ENCODE assay signal across 15 cellular contexts in genomic region chr6:156960525-156960924, GRCh38.
DNase-seq lines count a peak whose midpoint lies in the region; ATAC-seq and TF ChIP-seq lines count a peak whose summit lies in the region.
"Had no signal": no experiment of that assay in that cellular context is flagged by ENCODE, and none has a peak within 500 bp of the region (broad histone marks: within the 10 kb centered on the region; RNA-seq: fewer than 3 reads in every experiment).

No MANE protein-coding gene starts in this region.

- no peak overlapping the region for H3T11ph ChIP-seq in H9 (ENCODE audit: low read length)

- no peak overlapping the region for H4K8ac ChIP-seq in H9 (replicated peaks; ENCODE audit: insufficient read length, low read depth, low read length)

- H3K27ac ChIP-seq in H9 (ENCODE audit: insufficient read length, low read depth, low read length) = no peak overlapping the region
- H3K27ac ChIP-seq: 22Rv1, A549, C4-2B, GM23248 had no signal

- POLR2A ChIA-PET in activated CD4-positive, alpha-beta T cell treated with anti-CD3 and anti-CD28 coated beads for 36 hours (lab: Charles Lee) = no interaction called here
- POLR2A ChIA-PET in activated CD4-positive, alpha-beta T cell treated with anti-CD3 and anti-CD28 coated beads, Interleukin-2, amount 10 ng/mL, durations not matched to agents 7 days and 5 days (lab: Charles Lee) = no interaction called here

- no peaks in the 10 kb centered on the region for H3K27me3 Mint-ChIP-seq in activated CD4-positive, alpha-beta T cell treated with anti-CD3 and anti-CD28 coated beads for 36 hours
- no peaks in the 10 kb centered on the region for H3K27me3 Mint-ChIP-seq in activated CD4-positive, alpha-beta T cell treated with anti-CD3 and anti-CD28 coated beads, Interleukin-2, amount 10 ng/mL, durations not matched to agents 7 days and 5 days
- H3K27me3 Mint-ChIP-seq in activated T-helper 17 cell treated with anti-CD3 and anti-CD28 coated beads, Interleukin-2, amount 50 U/mL, for 72 hours = no peaks in the 10 kb centered on the region
- no peaks in the 10 kb centered on the region for H3K27me3 Mint-ChIP-seq in H9 (ENCODE audit: low read depth)
- H3K27me3 Mint-ChIP-seq: CD4-positive, alpha-beta T cell had no signal

- no peak overlapping the region for H3K23ac ChIP-seq in H9 (ENCODE audit: insufficient read length, low read depth, low read length)

- H3K9ac ChIP-seq in H9 (ENCODE audit: extremely low read depth, insufficient read length, low read length) = no peak overlapping the region
- H3K9ac ChIP-seq: GM23248 had no signal

- no peaks in the 10 kb centered on the region for H3K9me3 ChIP-seq in H9 (ENCODE audit: control insufficient read depth, low read depth, low read length)
- H3K9me3 ChIP-seq: A549, Caco-2 had no signal

- peaks cover 2% of the 10 kb centered on the region; the same call in 1 of the 2 replicates for H3K79me2 ChIP-seq in H9 (ENCODE audit: insufficient read depth, low read length)

- no peak overlapping the region for H3K27ac Mint-ChIP-seq in activated CD4-positive, alpha-beta T cell treated with anti-CD3 and anti-CD28 coated beads for 36 hours
- H3K27ac Mint-ChIP-seq in activated CD4-positive, alpha-beta T cell treated with anti-CD3 and anti-CD28 coated beads, Interleukin-2, amount 10 ng/mL, durations not matched to agents 7 days and 5 days = no peak overlapping the region
- H3K27ac Mint-ChIP-seq in activated naive CD4-positive, alpha-beta T cell treated with anti-CD3 and anti-CD28 coated beads, Interleukin-2, amount 50 U/mL, for 72 hours = no peak overlapping the region
- H3K27ac Mint-ChIP-seq in activated T-helper 17 cell treated with anti-CD3 and anti-CD28 coated beads, Interleukin-2, amount 50 U/mL, for 72 hours = peak overlapping the region; percentile 59
- 0 out of 7 replicates have a peak overlapping the region, but pooled peaks of 1 of the 3 experiments have one; percentile 40 for H3K27ac Mint-ChIP-seq in H9
- H3K27ac Mint-ChIP-seq: CD4-positive, alpha-beta T cell had no signal

- no peaks in the 10 kb centered on the region for H3K9me3 Mint-ChIP-seq in activated CD4-positive, alpha-beta T cell treated with anti-CD3 and anti-CD28 coated beads for 36 hours (ENCODE audit: low read depth)
- H3K9me3 Mint-ChIP-seq in activated CD4-positive, alpha-beta T cell treated with anti-CD3 and anti-CD28 coated beads, Interleukin-2, amount 10 ng/mL, durations not matched to agents 7 days and 5 days = no peaks in the 10 kb centered on the region
- H3K9me3 Mint-ChIP-seq in activated naive CD4-positive, alpha-beta T cell treated with anti-CD3 and anti-CD28 coated beads, Interleukin-2, amount 50 U/mL, for 72 hours = no peaks in the 10 kb centered on the region
- no peaks in the 10 kb centered on the region for H3K9me3 Mint-ChIP-seq in activated T-helper 17 cell treated with anti-CD3 and anti-CD28 coated beads, Interleukin-2, amount 50 U/mL, for 72 hours
- no peaks in the 10 kb centered on the region for H3K9me3 Mint-ChIP-seq in H9
- H3K9me3 Mint-ChIP-seq: CD4-positive, alpha-beta T cell had no signal

- DNase-seq in activated CD4-positive, alpha-beta T cell treated with anti-CD3 and anti-CD28 coated beads for 36 hours = no peak
- no peak for DNase-seq in activated CD4-positive, alpha-beta T cell treated with anti-CD3 and anti-CD28 coated beads, Interleukin-2, amount 10 ng/mL, durations not matched to agents 7 days and 5 days
- no peak for DNase-seq in activated naive CD4-positive, alpha-beta T cell treated with anti-CD3 and anti-CD28 coated beads, Interleukin-2, amount 50 U/mL, for 72 hours (ENCODE audit: low spot score in 2 of 2)
- DNase-seq in activated naive CD4-positive, alpha-beta T cell treated with anti-CD3 and anti-CD28 coated beads, Interleukin-2, amount 50 U/mL, for 16 hours = no peak
- DNase-seq in H9 = no peak
- DNase-seq in NCI-H1694 (lab: John Stamatoyannopoulos, UW) = no peak
- DNase-seq: AML-193; Caco-2; CD4-positive, alpha-beta T cell; GDM1; GM23248 had no signal

- no peaks in the 10 kb centered on the region for H3K36me3 Mint-ChIP-seq in activated CD4-positive, alpha-beta T cell treated with anti-CD3 and anti-CD28 coated beads for 36 hours (ENCODE audit: low read depth)
- peaks cover 2% of the 10 kb centered on the region for H3K36me3 Mint-ChIP-seq in activated CD4-positive, alpha-beta T cell treated with anti-CD3 and anti-CD28 coated beads, Interleukin-2, amount 10 ng/mL, durations not matched to agents 7 days and 5 days (ENCODE audit: low read depth)
- H3K36me3 Mint-ChIP-seq in activated naive CD4-positive, alpha-beta T cell treated with anti-CD3 and anti-CD28 coated beads, Interleukin-2, amount 50 U/mL, for 72 hours = no peaks in the 10 kb centered on the region
- H3K36me3 Mint-ChIP-seq in activated T-helper 17 cell treated with anti-CD3 and anti-CD28 coated beads, Interleukin-2, amount 50 U/mL, for 72 hours (ENCODE audit: low read depth) = peaks cover 7% of the 10 kb centered on the region
- no peaks in the 10 kb centered on the region; a peak in 3 of 7 replicates for H3K36me3 Mint-ChIP-seq in H9 (ENCODE audit: insufficient read depth in 1 of 3, low read depth in 3 of 3)

- H3K23me2 ChIP-seq in H9 (ENCODE audit: insufficient read length, low read depth, low read length, poor library complexity, severe bottlenecking) = no peaks in the 10 kb centered on the region

- no peak overlapping the region for H3K14ac ChIP-seq in H9 (ENCODE audit: insufficient read depth, low read length)

- no peaks in the 10 kb centered on the region for H4K20me1 ChIP-seq in H9 (ENCODE audit: control insufficient read depth, insufficient read depth, insufficient read length)

- no peak overlapping the region for H3K4me2 ChIP-seq in H9 (ENCODE audit: insufficient read depth, insufficient read length, low read length)
- H3K4me2 ChIP-seq: A549 had no signal

- TF ChIP-seq CTCF in H9 (conservative IDR thresholded peaks at IDR 0.05) = no peak

- peaks cover 6% of the 10 kb centered on the region; the same call in 1 of the 2 replicates for H3K4me1 ChIP-seq in H9 (ENCODE audit: insufficient read depth, low read length)
- H3K4me1 ChIP-seq: Caco-2 had no signal

- no peak overlapping the region for H3K4me3 Mint-ChIP-seq in activated CD4-positive, alpha-beta T cell treated with anti-CD3 and anti-CD28 coated beads for 36 hours
- H3K4me3 Mint-ChIP-seq in activated CD4-positive, alpha-beta T cell treated with anti-CD3 and anti-CD28 coated beads, Interleukin-2, amount 10 ng/mL, durations not matched to agents 7 days and 5 days = no peak overlapping the region
- H3K4me3 Mint-ChIP-seq in activated T-helper 17 cell treated with anti-CD3 and anti-CD28 coated beads, Interleukin-2, amount 50 U/mL, for 72 hours = peak overlapping the region; percentile 42
- no peak overlapping the region for H3K4me3 Mint-ChIP-seq in H9
- H3K4me3 Mint-ChIP-seq: CD4-positive, alpha-beta T cell had no signal

- no peak overlapping the region for H2BK15ac ChIP-seq in H9 (ENCODE audit: low read depth, low read length)

- H3K4me1 Mint-ChIP-seq in activated CD4-positive, alpha-beta T cell treated with anti-CD3 and anti-CD28 coated beads for 36 hours = peaks cover 66% of the 10 kb centered on the region
- H3K4me1 Mint-ChIP-seq in activated CD4-positive, alpha-beta T cell treated with anti-CD3 and anti-CD28 coated beads, Interleukin-2, amount 10 ng/mL, durations not matched to agents 7 days and 5 days = peaks cover 35% of the 10 kb centered on the region
- peaks cover 49% of the 10 kb centered on the region for H3K4me1 Mint-ChIP-seq in activated T-helper 17 cell treated with anti-CD3 and anti-CD28 coated beads, Interleukin-2, amount 50 U/mL, for 72 hours
- H3K4me1 Mint-ChIP-seq in H9 = peaks cover 27 to 30% of the 10 kb centered on the region in 2 experiments

- H2BK120ac ChIP-seq in H9 (ENCODE audit: low read depth, low read length, poor library complexity, severe bottlenecking) = no peak overlapping the region

- no peak overlapping the region for H3K56ac ChIP-seq in H9 (ENCODE audit: insufficient read length, low read depth, low read length)

- ATAC-seq in activated CD4-positive, alpha-beta T cell treated with anti-CD3 and anti-CD28 coated beads for 36 hours = peak; percentile 43
- ATAC-seq in activated naive CD4-positive, alpha-beta T cell treated with anti-CD3 and anti-CD28 coated beads, Interleukin-2, amount 50 U/mL, for 72 hours = peak; percentile 32 to 37
- ATAC-seq in activated T-helper 17 cell treated with anti-CD3 and anti-CD28 coated beads, Interleukin-2, amount 50 U/mL, for 72 hours (replicated peaks) = peak; percentile 52
- ATAC-seq: A549 had no signal

- H2BK20ac ChIP-seq in H9 (ENCODE audit: low read depth, low read length, poor library complexity, severe bottlenecking) = no peak overlapping the region

- H2AK5ac ChIP-seq in H9 (ENCODE audit: insufficient read length, low read length) = no peak overlapping the region

- no peak overlapping the region for H2BK12ac ChIP-seq in H9 (ENCODE audit: insufficient read length, low read depth, low read length)

- H3K4ac ChIP-seq in H9 (ENCODE audit: low read depth, low read length) = no peak overlapping the region

- CTCF ChIA-PET in activated CD4-positive, alpha-beta T cell treated with anti-CD3 and anti-CD28 coated beads for 36 hours (lab: Charles Lee) = no interaction called here
- CTCF ChIA-PET in activated CD4-positive, alpha-beta T cell treated with anti-CD3 and anti-CD28 coated beads, Interleukin-2, amount 10 ng/mL, durations not matched to agents 7 days and 5 days (lab: Charles Lee) = no interaction called here

- no peak overlapping the region for H4K5ac ChIP-seq in H9 (ENCODE audit: insufficient read length, low read depth, low read length)

- H2AFZ ChIP-seq in H9 (ENCODE audit: low read length) = no peak overlapping the region
- H2AFZ ChIP-seq: GM23248 had no signal

- intact Hi-C loops in activated CD4-positive, alpha-beta T cell treated with anti-CD3 and anti-CD28 coated beads for 36 hours (cut with DNase I, micrococcal nuclease) = loop anchor here in 1 of 2 experiments (5.0 kb wide), 1 partner anchor 62 kb away; no protein-coding TSS in a partner anchor

- H2BK5ac ChIP-seq in H9 (ENCODE audit: insufficient read length, low read length) = no peak overlapping the region

- H4K91ac ChIP-seq in H9 (ENCODE audit: insufficient read length, low read depth, low read length) = no peak overlapping the region

- peaks cover 2% of the 10 kb centered on the region for H3K79me1 ChIP-seq in H9 (ENCODE audit: insufficient read depth, low read depth, low read length, poor library complexity, severe bottlenecking)

- H3K27me3 ChIP-seq in H9 (ENCODE audit: insufficient read depth, low read length) = no peaks in the 10 kb centered on the region

- H3K18ac ChIP-seq in H9 (ENCODE audit: insufficient read length, low read depth, low read length) = no peak overlapping the region
